In the genomic region with DNA sequence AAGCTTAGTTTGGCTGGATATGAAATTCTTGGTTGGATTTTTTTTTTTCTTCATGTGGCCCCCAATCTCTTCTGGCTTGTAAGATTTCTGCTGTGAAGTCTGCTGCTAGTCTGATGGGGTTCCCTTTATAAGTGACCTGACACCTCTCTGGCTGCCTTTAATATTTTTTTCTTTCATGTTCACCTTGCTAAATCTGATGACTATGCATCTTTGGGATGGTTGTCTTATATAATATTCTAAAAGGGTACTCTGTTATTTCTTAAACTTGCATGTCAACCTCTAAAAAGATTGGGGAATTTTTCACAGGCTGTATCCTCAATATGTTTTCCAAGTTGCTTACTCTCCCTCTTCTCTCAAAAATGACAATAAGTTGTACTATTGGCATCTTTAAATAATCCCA, we compare ENCODE assay signal across 11 cellular contexts.
"Had no signal": no experiment of that assay in that cellular context is flagged by ENCODE, and none has a peak within 500 bp of the region (broad histone marks: within the 10 kb centered on the region; RNA-seq: fewer than 3 reads in every experiment).

No MANE protein-coding gene starts in this region.

- ATAC-seq: GM23338, HCT116 had no signal

- DNase-seq: GM23248, GOT3, H7, H9, HCEC 1CT, HFFc6 had no signal

- H3K27ac ChIP-seq: GM23248 had no signal

- H3K4me1 ChIP-seq: HAP-1 had no signal

- H3K36me3 ChIP-seq: HAP-1 had no signal

- FAIRE-seq: H1, H54 had no signal

- H3K4me3 ChIP-seq: GM23248, GM23338, HAP-1 had no signal

- H3K9me3 ChIP-seq: HAP-1 had no signal

- H3K9ac ChIP-seq: GM23248 had no signal

- H3K4me2 ChIP-seq: GM23338 had no signal

- H2AFZ ChIP-seq: GM23248, GM23338 had no signal
